Comparison of ENCODE assay signal across 2 cellular contexts in genomic region chr14:74217672-74218448, GRCh38.
A peak's percentile ranks its signal among the peaks of the same experiment; 100 is the strongest.
TF ChIP-seq lines count a peak whose summit lies in the region.

No MANE protein-coding gene starts in this region.

TF ChIP-seq in A549, 52 proteins besides CTCF, POLR2A, EP300 and RAD21 (continued from another document):
- TF ChIP-seq E2F6 (IDR thresholded peaks at IDR 0.05; ENCODE audit: borderline replicate concordance, low read depth) (peak; percentile 62; the same call in 1 of the 2 replicates), MAX (IDR thresholded peaks at IDR 0.05) (peak; percentile 72), NFE2L2 (conservative IDR thresholded peaks at IDR 0.05; ENCODE audit: low read length) (no peak), SMC3 (IDR thresholded peaks at IDR 0.05) (peak; percentile 68), KDM1A (IDR thresholded peaks at IDR 0.05; ENCODE audit: low read depth) (peak; percentile 61; the same call in 1 of the 2 replicates)

TF ChIP-seq in K562, 482 proteins besides CTCF, POLR2A, EP300 and RAD21 (continued from another document and continues in another):
- TF ChIP-seq, protein P1, sequence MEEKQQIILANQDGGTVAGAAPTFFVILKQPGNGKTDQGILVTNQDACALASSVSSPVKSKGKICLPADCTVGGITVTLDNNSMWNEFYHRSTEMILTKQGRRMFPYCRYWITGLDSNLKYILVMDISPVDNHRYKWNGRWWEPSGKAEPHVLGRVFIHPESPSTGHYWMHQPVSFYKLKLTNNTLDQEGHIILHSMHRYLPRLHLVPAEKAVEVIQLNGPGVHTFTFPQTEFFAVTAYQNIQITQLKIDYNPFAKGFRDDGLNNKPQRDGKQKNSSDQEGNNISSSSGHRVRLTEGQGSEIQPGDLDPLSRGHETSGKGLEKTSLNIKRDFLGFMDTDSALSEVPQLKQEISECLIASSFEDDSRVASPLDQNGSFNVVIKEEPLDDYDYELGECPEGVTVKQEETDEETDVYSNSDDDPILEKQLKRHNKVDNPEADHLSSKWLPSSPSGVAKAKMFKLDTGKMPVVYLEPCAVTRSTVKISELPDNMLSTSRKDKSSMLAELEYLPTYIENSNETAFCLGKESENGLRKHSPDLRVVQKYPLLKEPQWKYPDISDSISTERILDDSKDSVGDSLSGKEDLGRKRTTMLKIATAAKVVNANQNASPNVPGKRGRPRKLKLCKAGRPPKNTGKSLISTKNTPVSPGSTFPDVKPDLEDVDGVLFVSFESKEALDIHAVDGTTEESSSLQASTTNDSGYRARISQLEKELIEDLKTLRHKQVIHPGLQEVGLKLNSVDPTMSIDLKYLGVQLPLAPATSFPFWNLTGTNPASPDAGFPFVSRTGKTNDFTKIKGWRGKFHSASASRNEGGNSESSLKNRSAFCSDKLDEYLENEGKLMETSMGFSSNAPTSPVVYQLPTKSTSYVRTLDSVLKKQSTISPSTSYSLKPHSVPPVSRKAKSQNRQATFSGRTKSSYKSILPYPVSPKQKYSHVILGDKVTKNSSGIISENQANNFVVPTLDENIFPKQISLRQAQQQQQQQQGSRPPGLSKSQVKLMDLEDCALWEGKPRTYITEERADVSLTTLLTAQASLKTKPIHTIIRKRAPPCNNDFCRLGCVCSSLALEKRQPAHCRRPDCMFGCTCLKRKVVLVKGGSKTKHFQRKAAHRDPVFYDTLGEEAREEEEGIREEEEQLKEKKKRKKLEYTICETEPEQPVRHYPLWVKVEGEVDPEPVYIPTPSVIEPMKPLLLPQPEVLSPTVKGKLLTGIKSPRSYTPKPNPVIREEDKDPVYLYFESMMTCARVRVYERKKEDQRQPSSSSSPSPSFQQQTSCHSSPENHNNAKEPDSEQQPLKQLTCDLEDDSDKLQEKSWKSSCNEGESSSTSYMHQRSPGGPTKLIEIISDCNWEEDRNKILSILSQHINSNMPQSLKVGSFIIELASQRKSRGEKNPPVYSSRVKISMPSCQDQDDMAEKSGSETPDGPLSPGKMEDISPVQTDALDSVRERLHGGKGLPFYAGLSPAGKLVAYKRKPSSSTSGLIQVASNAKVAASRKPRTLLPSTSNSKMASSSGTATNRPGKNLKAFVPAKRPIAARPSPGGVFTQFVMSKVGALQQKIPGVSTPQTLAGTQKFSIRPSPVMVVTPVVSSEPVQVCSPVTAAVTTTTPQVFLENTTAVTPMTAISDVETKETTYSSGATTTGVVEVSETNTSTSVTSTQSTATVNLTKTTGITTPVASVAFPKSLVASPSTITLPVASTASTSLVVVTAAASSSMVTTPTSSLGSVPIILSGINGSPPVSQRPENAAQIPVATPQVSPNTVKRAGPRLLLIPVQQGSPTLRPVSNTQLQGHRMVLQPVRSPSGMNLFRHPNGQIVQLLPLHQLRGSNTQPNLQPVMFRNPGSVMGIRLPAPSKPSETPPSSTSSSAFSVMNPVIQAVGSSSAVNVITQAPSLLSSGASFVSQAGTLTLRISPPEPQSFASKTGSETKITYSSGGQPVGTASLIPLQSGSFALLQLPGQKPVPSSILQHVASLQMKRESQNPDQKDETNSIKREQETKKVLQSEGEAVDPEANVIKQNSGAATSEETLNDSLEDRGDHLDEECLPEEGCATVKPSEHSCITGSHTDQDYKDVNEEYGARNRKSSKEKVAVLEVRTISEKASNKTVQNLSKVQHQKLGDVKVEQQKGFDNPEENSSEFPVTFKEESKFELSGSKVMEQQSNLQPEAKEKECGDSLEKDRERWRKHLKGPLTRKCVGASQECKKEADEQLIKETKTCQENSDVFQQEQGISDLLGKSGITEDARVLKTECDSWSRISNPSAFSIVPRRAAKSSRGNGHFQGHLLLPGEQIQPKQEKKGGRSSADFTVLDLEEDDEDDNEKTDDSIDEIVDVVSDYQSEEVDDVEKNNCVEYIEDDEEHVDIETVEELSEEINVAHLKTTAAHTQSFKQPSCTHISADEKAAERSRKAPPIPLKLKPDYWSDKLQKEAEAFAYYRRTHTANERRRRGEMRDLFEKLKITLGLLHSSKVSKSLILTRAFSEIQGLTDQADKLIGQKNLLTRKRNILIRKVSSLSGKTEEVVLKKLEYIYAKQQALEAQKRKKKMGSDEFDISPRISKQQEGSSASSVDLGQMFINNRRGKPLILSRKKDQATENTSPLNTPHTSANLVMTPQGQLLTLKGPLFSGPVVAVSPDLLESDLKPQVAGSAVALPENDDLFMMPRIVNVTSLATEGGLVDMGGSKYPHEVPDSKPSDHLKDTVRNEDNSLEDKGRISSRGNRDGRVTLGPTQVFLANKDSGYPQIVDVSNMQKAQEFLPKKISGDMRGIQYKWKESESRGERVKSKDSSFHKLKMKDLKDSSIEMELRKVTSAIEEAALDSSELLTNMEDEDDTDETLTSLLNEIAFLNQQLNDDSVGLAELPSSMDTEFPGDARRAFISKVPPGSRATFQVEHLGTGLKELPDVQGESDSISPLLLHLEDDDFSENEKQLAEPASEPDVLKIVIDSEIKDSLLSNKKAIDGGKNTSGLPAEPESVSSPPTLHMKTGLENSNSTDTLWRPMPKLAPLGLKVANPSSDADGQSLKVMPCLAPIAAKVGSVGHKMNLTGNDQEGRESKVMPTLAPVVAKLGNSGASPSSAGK (IDR thresholded peaks at IDR 0.05), result peak; percentile 53
- TF ChIP-seq, protein P2, sequence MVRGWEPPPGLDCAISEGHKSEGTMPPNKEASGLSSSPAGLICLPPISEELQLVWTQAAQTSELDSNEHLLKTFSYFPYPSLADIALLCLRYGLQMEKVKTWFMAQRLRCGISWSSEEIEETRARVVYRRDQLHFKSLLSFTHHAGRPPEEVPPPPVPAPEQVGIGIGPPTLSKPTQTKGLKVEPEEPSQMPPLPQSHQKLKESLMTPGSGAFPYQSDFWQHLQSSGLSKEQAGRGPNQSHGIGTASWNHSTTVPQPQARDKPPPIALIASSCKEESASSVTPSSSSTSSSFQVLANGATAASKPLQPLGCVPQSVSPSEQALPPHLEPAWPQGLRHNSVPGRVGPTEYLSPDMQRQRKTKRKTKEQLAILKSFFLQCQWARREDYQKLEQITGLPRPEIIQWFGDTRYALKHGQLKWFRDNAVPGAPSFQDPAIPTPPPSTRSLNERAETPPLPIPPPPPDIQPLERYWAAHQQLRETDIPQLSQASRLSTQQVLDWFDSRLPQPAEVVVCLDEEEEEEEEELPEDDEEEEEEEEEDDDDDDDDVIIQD (CRISPR knock-in tag; IDR thresholded peaks at IDR 0.05), result no peak
- TF ChIP-seq MLLT1 (IDR thresholded peaks at IDR 0.05), result no peak
- peak; percentile 71 for TF ChIP-seq ZFP36 (IDR thresholded peaks at IDR 0.05; ENCODE audit: low read depth, low read length, partially characterized antibody)
- TF ChIP-seq E2F3 (CRISPR knock-in tag; IDR thresholded peaks at IDR 0.05), result no peak
- TF ChIP-seq, protein P3, sequence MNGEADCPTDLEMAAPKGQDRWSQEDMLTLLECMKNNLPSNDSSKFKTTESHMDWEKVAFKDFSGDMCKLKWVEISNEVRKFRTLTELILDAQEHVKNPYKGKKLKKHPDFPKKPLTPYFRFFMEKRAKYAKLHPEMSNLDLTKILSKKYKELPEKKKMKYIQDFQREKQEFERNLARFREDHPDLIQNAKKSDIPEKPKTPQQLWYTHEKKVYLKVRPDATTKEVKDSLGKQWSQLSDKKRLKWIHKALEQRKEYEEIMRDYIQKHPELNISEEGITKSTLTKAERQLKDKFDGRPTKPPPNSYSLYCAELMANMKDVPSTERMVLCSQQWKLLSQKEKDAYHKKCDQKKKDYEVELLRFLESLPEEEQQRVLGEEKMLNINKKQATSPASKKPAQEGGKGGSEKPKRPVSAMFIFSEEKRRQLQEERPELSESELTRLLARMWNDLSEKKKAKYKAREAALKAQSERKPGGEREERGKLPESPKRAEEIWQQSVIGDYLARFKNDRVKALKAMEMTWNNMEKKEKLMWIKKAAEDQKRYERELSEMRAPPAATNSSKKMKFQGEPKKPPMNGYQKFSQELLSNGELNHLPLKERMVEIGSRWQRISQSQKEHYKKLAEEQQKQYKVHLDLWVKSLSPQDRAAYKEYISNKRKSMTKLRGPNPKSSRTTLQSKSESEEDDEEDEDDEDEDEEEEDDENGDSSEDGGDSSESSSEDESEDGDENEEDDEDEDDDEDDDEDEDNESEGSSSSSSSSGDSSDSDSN (IDR thresholded peaks at IDR 0.05; ENCODE audit: borderline replicate concordance in 1 of 2, low read depth in 2 of 2, low read length in 2 of 2), result 0 out of 4 replicates have a peak, but pooled peaks of 1 of the 2 experiments have one; percentile 40
- no peak for TF ChIP-seq TCF15 (CRISPR knock-in tag; IDR thresholded peaks at IDR 0.05)
- no peak for TF ChIP-seq SAFB2 (IDR thresholded peaks at IDR 0.05; ENCODE audit: borderline replicate concordance, low read depth, low read length, severe bottlenecking)
- peak; percentile 69 for TF ChIP-seq L3MBTL2 (IDR thresholded peaks at IDR 0.05)
- TF ChIP-seq, protein P4, sequence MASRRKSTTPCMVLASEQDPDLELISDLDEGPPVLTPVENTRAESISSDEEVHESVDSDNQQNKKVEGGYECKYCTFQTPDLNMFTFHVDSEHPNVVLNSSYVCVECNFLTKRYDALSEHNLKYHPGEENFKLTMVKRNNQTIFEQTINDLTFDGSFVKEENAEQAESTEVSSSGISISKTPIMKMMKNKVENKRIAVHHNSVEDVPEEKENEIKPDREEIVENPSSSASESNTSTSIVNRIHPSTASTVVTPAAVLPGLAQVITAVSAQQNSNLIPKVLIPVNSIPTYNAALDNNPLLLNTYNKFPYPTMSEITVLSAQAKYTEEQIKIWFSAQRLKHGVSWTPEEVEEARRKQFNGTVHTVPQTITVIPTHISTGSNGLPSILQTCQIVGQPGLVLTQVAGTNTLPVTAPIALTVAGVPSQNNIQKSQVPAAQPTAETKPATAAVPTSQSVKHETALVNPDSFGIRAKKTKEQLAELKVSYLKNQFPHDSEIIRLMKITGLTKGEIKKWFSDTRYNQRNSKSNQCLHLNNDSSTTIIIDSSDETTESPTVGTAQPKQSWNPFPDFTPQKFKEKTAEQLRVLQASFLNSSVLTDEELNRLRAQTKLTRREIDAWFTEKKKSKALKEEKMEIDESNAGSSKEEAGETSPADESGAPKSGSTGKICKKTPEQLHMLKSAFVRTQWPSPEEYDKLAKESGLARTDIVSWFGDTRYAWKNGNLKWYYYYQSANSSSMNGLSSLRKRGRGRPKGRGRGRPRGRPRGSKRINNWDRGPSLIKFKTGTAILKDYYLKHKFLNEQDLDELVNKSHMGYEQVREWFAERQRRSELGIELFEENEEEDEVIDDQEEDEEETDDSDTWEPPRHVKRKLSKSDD (conservative IDR thresholded peaks at IDR 0.05; ENCODE audit: low read length), result no peak
- no peak for TF ChIP-seq POLR2B (IDR thresholded peaks at IDR 0.05; ENCODE audit: low read depth, partially characterized antibody)
- TF ChIP-seq KDM2B (CRISPR knock-in tag; IDR thresholded peaks at IDR 0.05), result 0 out of 2 replicates have a peak, but pooled peaks have one; percentile 25
- TF ChIP-seq, protein P5, sequence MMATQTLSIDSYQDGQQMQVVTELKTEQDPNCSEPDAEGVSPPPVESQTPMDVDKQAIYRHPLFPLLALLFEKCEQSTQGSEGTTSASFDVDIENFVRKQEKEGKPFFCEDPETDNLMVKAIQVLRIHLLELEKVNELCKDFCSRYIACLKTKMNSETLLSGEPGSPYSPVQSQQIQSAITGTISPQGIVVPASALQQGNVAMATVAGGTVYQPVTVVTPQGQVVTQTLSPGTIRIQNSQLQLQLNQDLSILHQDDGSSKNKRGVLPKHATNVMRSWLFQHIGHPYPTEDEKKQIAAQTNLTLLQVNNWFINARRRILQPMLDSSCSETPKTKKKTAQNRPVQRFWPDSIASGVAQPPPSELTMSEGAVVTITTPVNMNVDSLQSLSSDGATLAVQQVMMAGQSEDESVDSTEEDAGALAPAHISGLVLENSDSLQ (IDR thresholded peaks at IDR 0.05), result no peak
- no peak for TF ChIP-seq ZNF655 (CRISPR knock-in tag; IDR thresholded peaks at IDR 0.05)
- TF ChIP-seq PHF20 (IDR thresholded peaks at IDR 0.05; ENCODE audit: partially characterized antibody), result no peak
- TF ChIP-seq SIX5 (IDR thresholded peaks at IDR 0.05; ENCODE audit: borderline replicate concordance in 1 of 2, insufficient read depth in 1 of 2, low read depth in 1 of 2, low read length in 2 of 2), result no peak
- TF ChIP-seq ZNF561 (CRISPR knock-in tag; conservative IDR thresholded peaks at IDR 0.05), result no peak
- TF ChIP-seq KDM1A (IDR thresholded peaks at IDR 0.05), result 0 out of 4 replicates have a peak, but pooled peaks of 1 of the 2 experiments have one; percentile 42
- TF ChIP-seq ZNF280B (CRISPR knock-in tag; IDR thresholded peaks at IDR 0.05), result no peak
